27 cellular contexts compared by ENCODE assay signal in the genomic region with DNA sequence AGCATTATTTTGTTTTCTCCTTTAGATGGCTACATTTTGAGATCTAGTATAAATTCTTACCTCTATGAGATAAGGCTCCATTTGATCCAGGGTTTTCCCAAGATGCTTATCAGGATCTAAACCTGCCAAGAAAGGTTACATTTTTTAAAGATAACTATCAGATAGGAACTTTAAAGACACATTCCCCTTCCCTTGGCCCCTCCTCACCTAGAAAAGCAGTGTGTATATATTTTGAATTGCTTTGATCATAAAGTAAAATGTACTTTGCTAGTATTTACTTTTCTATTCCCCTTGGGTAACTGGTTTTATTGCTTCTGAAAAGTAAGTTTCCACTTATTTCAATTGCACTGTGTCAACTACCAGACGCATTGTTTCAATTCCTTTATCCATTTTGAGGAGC.
"Had no signal": no experiment of that assay in that cellular context is flagged by ENCODE, and none has a peak within 500 bp of the region (broad histone marks: within the 10 kb centered on the region; RNA-seq: fewer than 3 reads in every experiment).

No MANE protein-coding gene starts in this region.

- H3K27ac Mint-ChIP-seq: stimulated activated effector memory CD8-positive, alpha-beta T cell treated with anti-CD3 and anti-CD28 coated beads, Interleukin-12 subunit alpha, Interleukin-12 subunit beta, amount 100 ng/mL, for 72 hours; stimulated activated memory B cell treated with anti-CD40 and anti-IgM and Interleukin-4, amounts not matched to agents 10 μg/mL and 1 μg/mL and 100 μg/mL, for 72 hours; stimulated activated naive B cell treated with anti-CD40 and anti-IgM and Interleukin-4, amounts not matched to agents 10 μg/mL and 1 μg/mL and 100 μg/mL, for 72 hours; stimulated activated naive CD8-positive, alpha-beta T cell treated with anti-CD3 and anti-CD28 coated beads, Interleukin-15, amount 100 ng/mL, for 72 hours; stimulated activated naive CD8-positive, alpha-beta T cell treated with anti-CD3 and anti-CD28 coated beads, Interleukin-15, Interleukin-2, amounts not matched to agents 100 ng/mL and 50 ng/mL, for 24 hours; type B pancreatic cell had no signal

- ATAC-seq: stimulated activated effector memory CD8-positive, alpha-beta T cell treated with anti-CD3 and anti-CD28 coated beads, Interleukin-12 subunit alpha, Interleukin-12 subunit beta, amount 100 ng/mL, for 72 hours; stimulated activated memory B cell treated with anti-CD40 and anti-IgM and Interleukin-4, amounts not matched to agents 10 μg/mL and 1 μg/mL and 100 μg/mL, for 72 hours; stimulated activated naive B cell treated with anti-CD40 and anti-IgM and Interleukin-4, amounts not matched to agents 10 μg/mL and 1 μg/mL and 100 μg/mL, for 72 hours; stimulated activated naive CD8-positive, alpha-beta T cell treated with anti-CD3 and anti-CD28 coated beads, Interleukin-15, amount 100 ng/mL, for 72 hours; stimulated activated naive CD8-positive, alpha-beta T cell treated with anti-CD3 and anti-CD28 coated beads, Interleukin-15, Interleukin-2, amounts not matched to agents 100 U/mL and 50 U/mL, for 24 hours; upper lobe of right lung had no signal

- H3K27me3 Mint-ChIP-seq: stimulated activated memory B cell treated with anti-CD40 and anti-IgM and Interleukin-4, amounts not matched to agents 10 μg/mL and 1 μg/mL and 100 μg/mL, for 72 hours; stimulated activated naive B cell treated with anti-CD40 and anti-IgM and Interleukin-4, amounts not matched to agents 10 μg/mL and 1 μg/mL and 100 μg/mL, for 72 hours; stimulated activated naive CD8-positive, alpha-beta T cell treated with anti-CD3 and anti-CD28 coated beads, Interleukin-15, amount 100 ng/mL, for 72 hours; stimulated activated naive CD8-positive, alpha-beta T cell treated with anti-CD3 and anti-CD28 coated beads, Interleukin-15, Interleukin-2, amounts not matched to agents 100 ng/mL and 50 ng/mL, for 24 hours; type B pancreatic cell had no signal

- H3K9me3 ChIP-seq: stomach, suprapubic skin, testis, thoracic aorta, thyroid gland, tibial artery, tibial nerve, transverse colon, upper lobe of left lung, upper lobe of right lung, uterus, vagina had no signal

- H3K4me1 Mint-ChIP-seq: stimulated activated effector memory CD8-positive, alpha-beta T cell treated with anti-CD3 and anti-CD28 coated beads, Interleukin-12 subunit alpha, Interleukin-12 subunit beta, amount 100 ng/mL, for 72 hours; stimulated activated memory B cell treated with anti-CD40 and anti-IgM and Interleukin-4, amounts not matched to agents 10 μg/mL and 1 μg/mL and 100 μg/mL, for 72 hours; stimulated activated naive B cell treated with anti-CD40 and anti-IgM and Interleukin-4, amounts not matched to agents 10 μg/mL and 1 μg/mL and 100 μg/mL, for 72 hours; stimulated activated naive CD8-positive, alpha-beta T cell treated with anti-CD3 and anti-CD28 coated beads, Interleukin-15, amount 100 ng/mL, for 72 hours had no signal

- H3K4me1 ChIP-seq: stomach, suprapubic skin, testis, thyroid gland, tibial artery, tibial nerve, upper lobe of left lung, upper lobe of right lung, uterus, vagina had no signal

- H3K4me3 Mint-ChIP-seq: stimulated activated effector memory CD8-positive, alpha-beta T cell treated with anti-CD3 and anti-CD28 coated beads, Interleukin-12 subunit alpha, Interleukin-12 subunit beta, amount 100 ng/mL, for 72 hours; stimulated activated memory B cell treated with anti-CD40 and anti-IgM and Interleukin-4, amounts not matched to agents 10 μg/mL and 1 μg/mL and 100 μg/mL, for 72 hours; stimulated activated naive B cell treated with anti-CD40 and anti-IgM and Interleukin-4, amounts not matched to agents 10 μg/mL and 1 μg/mL and 100 μg/mL, for 72 hours; stimulated activated naive CD8-positive, alpha-beta T cell treated with anti-CD3 and anti-CD28 coated beads, Interleukin-15, amount 100 ng/mL, for 72 hours; stimulated activated naive CD8-positive, alpha-beta T cell treated with anti-CD3 and anti-CD28 coated beads, Interleukin-15, Interleukin-2, amounts not matched to agents 100 ng/mL and 50 ng/mL, for 24 hours; type B pancreatic cell had no signal

- H3K4me3 ChIP-seq: stomach, suprapubic skin, testis, thoracic aorta, thyroid gland, tibial artery, tibial nerve, transverse colon, upper lobe of left lung, upper lobe of right lung, uterus, vagina had no signal

- H3K9me3 Mint-ChIP-seq: stimulated activated effector memory CD8-positive, alpha-beta T cell treated with anti-CD3 and anti-CD28 coated beads, Interleukin-12 subunit alpha, Interleukin-12 subunit beta, amount 100 ng/mL, for 72 hours; stimulated activated memory B cell treated with anti-CD40 and anti-IgM and Interleukin-4, amounts not matched to agents 10 μg/mL and 1 μg/mL and 100 μg/mL, for 72 hours; stimulated activated naive B cell treated with anti-CD40 and anti-IgM and Interleukin-4, amounts not matched to agents 10 μg/mL and 1 μg/mL and 100 μg/mL, for 72 hours; stimulated activated naive CD8-positive, alpha-beta T cell treated with anti-CD3 and anti-CD28 coated beads, Interleukin-15, amount 100 ng/mL, for 72 hours; type B pancreatic cell had no signal

- H3K27ac ChIP-seq: stomach, suprapubic skin, testis, thoracic aorta, thyroid gland, tibial artery, tibial nerve, transverse colon, upper lobe of left lung, upper lobe of right lung, uterus, vagina had no signal

- H3K36me3 ChIP-seq: thoracic aorta, thyroid gland, transverse colon, upper lobe of left lung, upper lobe of right lung, uterus, vagina had no signal

- DNase-seq: stimulated activated CD4-positive, alpha-beta T cell treated with anti-CD3 and anti-CD28 coated beads, Interleukin-2, amount 100 ng/mL, for 48 hours; stimulated activated CD4-positive, alpha-beta T cell treated with anti-CD3 and anti-CD28 coated beads, Interleukin-4, amount 100 ng/mL, for 1 hour; stimulated activated CD4-positive, alpha-beta T cell treated with anti-CD3 and anti-CD28 coated beads, Interleukin-4, amount 100 ng/mL, for 24 hours; stimulated activated CD4-positive, alpha-beta T cell treated with anti-CD3 and anti-CD28 coated beads, Interleukin-4, amount 100 ng/mL, for 4 hours; stimulated activated CD8-positive, alpha-beta memory T cell treated with anti-CD3 and anti-CD28 coated beads, Interleukin-4, amount 100 ng/mL, for 48 hours; stimulated activated naive B cell treated with anti-CD40 and anti-IgM and Interleukin-4, amounts not matched to agents 10 μg/mL and 1 μg/mL and 100 μg/mL, for 72 hours; stimulated activated naive CD4-positive, alpha-beta T cell; stimulated activated naive CD4-positive, alpha-beta T cell treated with Interleukin-2 at 50 U/mL for 16 hours; stimulated activated naive CD8-positive, alpha-beta T cell treated with anti-CD3 and anti-CD28 coated beads, Interleukin-15, amount 100 ng/mL, for 72 hours; stimulated activated naive CD8-positive, alpha-beta T cell treated with anti-CD3 and anti-CD28 coated beads, Interleukin-15, Interleukin-2, amounts not matched to agents 100 U/mL and 50 U/mL, for 24 hours; stomach; substantia nigra; testis; thyroid gland; tibial artery; transverse colon; upper lobe of left lung; upper lobe of right lung; uterus had no signal

- H3K36me3 Mint-ChIP-seq: stimulated activated effector memory CD8-positive, alpha-beta T cell treated with anti-CD3 and anti-CD28 coated beads, Interleukin-12 subunit alpha, Interleukin-12 subunit beta, amount 100 ng/mL, for 72 hours; stimulated activated naive B cell treated with anti-CD40 and anti-IgM and Interleukin-4, amounts not matched to agents 10 μg/mL and 1 μg/mL and 100 μg/mL, for 72 hours; type B pancreatic cell had no signal

- H3K27me3 ChIP-seq: stomach, suprapubic skin, testis, thyroid gland, tibial artery, tibial nerve, transverse colon, upper lobe of left lung, upper lobe of right lung, uterus, vagina had no signal
